In genomic region chr2:121038831-121039230, GRCh38 we compare ENCODE assay signal across 11 cellular contexts.
DNase-seq lines count a peak whose midpoint lies in the region; ATAC-seq and TF ChIP-seq lines count a peak whose summit lies in the region.
"Had no signal": no experiment of that assay in that cellular context is flagged by ENCODE, and none has a peak within 500 bp of the region (broad histone marks: within the 10 kb centered on the region; RNA-seq: fewer than 3 reads in every experiment).

No MANE protein-coding gene starts in this region.

- peaks cover 5% of the 10 kb centered on the region for H3K27me3 Mint-ChIP-seq in activated T-helper 17 cell treated with anti-CD3 and anti-CD28 coated beads, Interleukin-2, amount 50 U/mL, for 72 hours
- H3K27me3 Mint-ChIP-seq: stimulated activated naive CD8-positive, alpha-beta T cell treated with anti-CD3 and anti-CD28 coated beads, Interleukin-15, Interleukin-2, amounts not matched to agents 100 ng/mL and 50 ng/mL, for 24 hours had no signal

- no peak overlapping the region for H3K27ac Mint-ChIP-seq in activated T-helper 17 cell treated with anti-CD3 and anti-CD28 coated beads, Interleukin-2, amount 50 U/mL, for 72 hours
- H3K27ac Mint-ChIP-seq: stimulated activated naive CD8-positive, alpha-beta T cell treated with anti-CD3 and anti-CD28 coated beads, Interleukin-15, Interleukin-2, amounts not matched to agents 100 ng/mL and 50 ng/mL, for 24 hours had no signal

- TF ChIP-seq CTCF in Panc1 (IDR thresholded peaks at IDR 0.05), result no peak

- H3K36me3 Mint-ChIP-seq in activated T-helper 17 cell treated with anti-CD3 and anti-CD28 coated beads, Interleukin-2, amount 50 U/mL, for 72 hours (ENCODE audit: low read depth), result no peaks in the 10 kb centered on the region

- DNase-seq in COR-L47 (lab: John Stamatoyannopoulos, UW) (peak; percentile 72), NCI-H1105 (lab: John Stamatoyannopoulos, UW) (peak; percentile 89), Panc1 (ENCODE audit: low read depth, low spot score) (no peak), iPS-NIHi7 (ENCODE audit: extremely low spot score) (peak; percentile 57)
- DNase-seq: activated T-cell treated with anti-CD3 and anti-CD28 coated beads, Interleukin-2, amount 50 U/mL, for 48 hours; MV-4-11 had no signal

- H3K4me1 ChIP-seq in Panc1 (ENCODE audit: control insufficient read depth, insufficient read depth, low read length), result no peaks in the 10 kb centered on the region

- ATAC-seq in Panc1, result peak; percentile 46; the same call in 1 of the 2 replicates
- ATAC-seq in GM19035 (IDR thresholded peaks at IDR 0.05; ENCODE audit: unreplicated experiment), result no peak
- ATAC-seq in activated T-helper 17 cell treated with anti-CD3 and anti-CD28 coated beads, Interleukin-2, amount 50 U/mL, for 72 hours (replicated peaks), result no peak
- ATAC-seq in GM21529 (IDR thresholded peaks at IDR 0.05; ENCODE audit: unreplicated experiment), result no peak
- no peak for ATAC-seq in HG03280 (IDR thresholded peaks at IDR 0.05; ENCODE audit: unreplicated experiment)

- H3K36me3 ChIP-seq in Panc1 (ENCODE audit: control insufficient read depth, insufficient read depth, low read length), result no peaks in the 10 kb centered on the region

- no peak overlapping the region for H3K4me3 Mint-ChIP-seq in activated T-helper 17 cell treated with anti-CD3 and anti-CD28 coated beads, Interleukin-2, amount 50 U/mL, for 72 hours
- H3K4me3 Mint-ChIP-seq: stimulated activated naive CD8-positive, alpha-beta T cell treated with anti-CD3 and anti-CD28 coated beads, Interleukin-15, Interleukin-2, amounts not matched to agents 100 ng/mL and 50 ng/mL, for 24 hours had no signal

- no peaks in the 10 kb centered on the region for H3K9me3 Mint-ChIP-seq in activated T-helper 17 cell treated with anti-CD3 and anti-CD28 coated beads, Interleukin-2, amount 50 U/mL, for 72 hours
- H3K9me3 Mint-ChIP-seq: stimulated activated naive CD8-positive, alpha-beta T cell treated with anti-CD3 and anti-CD28 coated beads, Interleukin-15, Interleukin-2, amounts not matched to agents 100 ng/mL and 50 ng/mL, for 24 hours had no signal

- BruUV-seq in Panc1 (replicated peaks; lab: Mats Ljungman, UMichigan), result no TSS peak

- H3K4me1 Mint-ChIP-seq in activated T-helper 17 cell treated with anti-CD3 and anti-CD28 coated beads, Interleukin-2, amount 50 U/mL, for 72 hours, result no peaks in the 10 kb centered on the region

- intact Hi-C loops in Panc1 (cut with micrococcal nuclease; ENCODE audit: unreplicated experiment), result no loop called here

- in situ Hi-C loops in Panc1 (cut with HindIII; ENCODE audit: low pct_unique_long_range_greater_than_20kb, low sequenced_read_pairs), result no loop called here

- POLR2A ChIA-PET in Panc1 (lab: Charles Lee), result no interaction called here

- CTCF ChIA-PET in Panc1 (lab: Charles Lee), result no interaction called here

- no peak overlapping the region for H3K27ac ChIP-seq in Panc1 (ENCODE audit: low read length)

- no peaks in the 10 kb centered on the region; the same call in 1 of the 2 replicates for H3K27me3 ChIP-seq in Panc1 (ENCODE audit: control insufficient read depth, insufficient read depth, low read length)

- no peaks in the 10 kb centered on the region for H3K9me3 ChIP-seq in Panc1 (ENCODE audit: control insufficient read depth, insufficient read depth, low read depth, low read length)

- H3K4me3 ChIP-seq in Panc1 (ENCODE audit: low read depth in 2 of 2, low read length in 2 of 2), result no peak overlapping the region
